In genomic region chr15:41778503-41778902, GRCh38 we compare ENCODE assay signal across 17 cellular contexts. TPM values are rescaled to one million over a fixed set of nuclear protein-coding genes. Genes with fewer than 3 reads are reported as not detected.
DNase-seq lines count a peak whose midpoint lies in the region; ATAC-seq and TF ChIP-seq lines count a peak whose summit lies in the region.
"Had no signal": no experiment of that assay in that cellular context is flagged by ENCODE, and none has a peak within 500 bp of the region (broad histone marks: within the 10 kb centered on the region; RNA-seq: fewer than 3 reads in every experiment).

No MANE protein-coding gene starts in this region.

- TF ChIP-seq CTCF in AG04450 (IDR thresholded peaks at IDR 0.05; ENCODE audit: low read depth, low read length) (no peak), mammary epithelial cell (conservative IDR thresholded peaks at IDR 0.05 in 1 of 2, IDR thresholded peaks at IDR 0.05 in 1 of 2; ENCODE audit: extremely low read depth in 1 of 2, insufficient read depth in 1 of 2, low read depth in 1 of 2, low read length in 2 of 2) (no peak), mesothelial cell of epicardium (IDR thresholded peaks at IDR 0.05; ENCODE audit: unreplicated experiment) (no peak), brain microvascular endothelial cell (IDR thresholded peaks at IDR 0.05; ENCODE audit: low read depth, low read length, missing control alignments) (no peak), heart left ventricle (IDR thresholded peaks at IDR 0.05) (no peak)

- H3K9me3 ChIP-seq in AG04450 (ENCODE audit: control insufficient read depth, insufficient read depth, low read length) (no peaks in the 10 kb centered on the region; the same call in 1 of the 2 replicates), HUES48 (ENCODE audit: control insufficient read depth, insufficient read depth, low read length) (no peaks in the 10 kb centered on the region), mammary epithelial cell (replicated peaks; ENCODE audit: insufficient read depth, low read length) (no peaks in the 10 kb centered on the region), heart left ventricle (no peaks in the 10 kb centered on the region)
- H3K9me3 ChIP-seq: lower lobe of right lung, upper lobe of left lung had no signal

- POLR2A ChIA-PET in AG04450 (lab: Yijun Ruan, JAX): no interaction called here

- DNase-seq in AG04450 (ENCODE audit: low read depth, low spot score) (no peak), mammary epithelial cell (no peak), mesothelial cell of epicardium (ENCODE audit: low spot score in 2 of 2, unreplicated experiment in 2 of 2) (no peak), NK-92 (lab: John Stamatoyannopoulos, UW; ENCODE audit: unreplicated experiment) (no peak), retina (no peak), brain microvascular endothelial cell (no peak), heart left ventricle (no peak)
- DNase-seq: activated CD4-positive, alpha-beta T cell treated with anti-CD3 and anti-CD28 coated beads for 4 hours; AML-193; lower lobe of right lung; NCI-H187; NCI-H510A; nucleus accumbens; upper lobe of left lung had no signal

- peak overlapping the region; percentile 43 for H3K27ac Mint-ChIP-seq in mesothelial cell of epicardium
- H3K27ac Mint-ChIP-seq: dendritic cell treated with granulocyte-macrophage colony-stimulating factor and Interleukin-4, amounts not matched to agents 40 ng/mL and 50 ng/mL, for 4 days; T-helper 1 cell treated with Interleukin-12 subunit alpha and Interleukin-12 subunit beta and Interleukin-4 antibody, amounts not matched to agents 30 μg/mL and 1 μg/mL, for 36 hours had no signal

- H3K4me3 ChIP-seq in AG04450 (ENCODE audit: low read depth, low read length) (peak overlapping the region; percentile 5; the same call in 1 of the 2 replicates), HUES48 (ENCODE audit: low read depth, low read length) (no peak overlapping the region), mammary epithelial cell (replicated peaks in 1 of 3; ENCODE audit: insufficient read depth in 1 of 3, low read depth in 2 of 3, low read length in 3 of 3) (peak overlapping the region in 2 of 3 experiments; percentile 16 to 69), brain microvascular endothelial cell (ENCODE audit: low read depth, low read length) (no peak overlapping the region), heart left ventricle (no peak overlapping the region)
- H3K4me3 ChIP-seq: lower lobe of right lung, upper lobe of left lung had no signal

- peaks cover 51% of the 10 kb centered on the region for H3K4me1 ChIP-seq in HUES48 (ENCODE audit: control insufficient read depth, insufficient read depth, low read length)
- H3K4me1 ChIP-seq in mammary epithelial cell (ENCODE audit: insufficient read depth, low read length): peaks cover 46% of the 10 kb centered on the region
- peaks cover 3 to 58% (median 37%) of the 10 kb centered on the region in 12 donors for H3K4me1 ChIP-seq in heart left ventricle

- in situ Hi-C loops in mammary epithelial cell (cut with MboI; ENCODE audit: low sequenced_read_pairs in 2 of 2) (loop anchor here in 1 of 2 donors (5.0 kb wide), 1 partner anchor 34 kb away; no protein-coding TSS in a partner anchor), brain microvascular endothelial cell (cut with HindIII; ENCODE audit: low pct_ligation_motif_present, low sequenced_read_pairs) (no loop called here)

- H3K9ac ChIP-seq in HUES48 (ENCODE audit: low read depth, low read length): no peak overlapping the region
- H3K9ac ChIP-seq in mammary epithelial cell (ENCODE audit: insufficient read depth, low read length): no peak overlapping the region

- peak overlapping the region; percentile 96 for H3K4me2 ChIP-seq in mammary epithelial cell (ENCODE audit: insufficient read depth, low read depth, low read length)

- H3K27ac ChIP-seq in AG04450 (ENCODE audit: low read depth, low read length): no peak overlapping the region
- H3K27ac ChIP-seq in HUES48 (ENCODE audit: low read depth, low read length): peak overlapping the region; percentile 1
- peak overlapping the region; percentile 89 for H3K27ac ChIP-seq in mammary epithelial cell (ENCODE audit: insufficient read depth, low read depth, low read length)
- H3K27ac ChIP-seq in brain microvascular endothelial cell: no peak overlapping the region
- peak overlapping the region in 1 of 12 donors; percentile 12 for H3K27ac ChIP-seq in heart left ventricle
- H3K27ac ChIP-seq: lower lobe of right lung, upper lobe of left lung had no signal

- H3K9me3 Mint-ChIP-seq in mesothelial cell of epicardium: no peaks in the 10 kb centered on the region
- H3K9me3 Mint-ChIP-seq: dendritic cell treated with granulocyte-macrophage colony-stimulating factor and Interleukin-4, amounts not matched to agents 40 ng/mL and 50 ng/mL, for 4 days; T-helper 1 cell treated with Interleukin-12 subunit alpha and Interleukin-12 subunit beta and Interleukin-4 antibody, amounts not matched to agents 30 μg/mL and 1 μg/mL, for 36 hours had no signal

- no peaks in the 10 kb centered on the region for H3K36me3 Mint-ChIP-seq in mesothelial cell of epicardium

- H3K36me3 ChIP-seq in HUES48 (ENCODE audit: control insufficient read depth, insufficient read depth, low read length) (no peaks in the 10 kb centered on the region), mammary epithelial cell (ENCODE audit: insufficient read depth, low read length) (no peaks in the 10 kb centered on the region), brain microvascular endothelial cell (replicated peaks) (no peaks in the 10 kb centered on the region), heart left ventricle (no peaks in the 10 kb centered on the region)
- H3K36me3 ChIP-seq: lower lobe of right lung, upper lobe of left lung had no signal

- intact Hi-C loops in mammary epithelial cell (cut with micrococcal nuclease) (loop anchor here (5.0 to 10.0 kb wide), 2 partner anchors 174 to 359 kb away; no protein-coding TSS in a partner anchor), heart left ventricle (cut with DNase I) (loop anchor here in 3 of 10 donors (10.0 kb wide), 3 partner anchors 116 to 276 kb away; partner anchors contain the start of gene SPTBN5 (in 1 of the 3))

- H3K27me3 ChIP-seq in AG04450 (ENCODE audit: control insufficient read depth, insufficient read depth, low read length) (no peaks in the 10 kb centered on the region), HUES48 (ENCODE audit: control insufficient read depth, insufficient read depth, low read length) (no peaks in the 10 kb centered on the region), mammary epithelial cell (ENCODE audit: insufficient read depth, low read length) (no peaks in the 10 kb centered on the region), brain microvascular endothelial cell (replicated peaks) (no peaks in the 10 kb centered on the region), heart left ventricle (no peaks in the 10 kb centered on the region)
- H3K27me3 ChIP-seq: upper lobe of left lung had no signal

- BruUV-seq in mammary epithelial cell (replicated peaks; lab: Mats Ljungman, UMichigan): no TSS peak

- H2AFZ ChIP-seq in mammary epithelial cell (ENCODE audit: low read depth, low read length): no peak overlapping the region

- peaks cover 89% of the 10 kb centered on the region for H3K79me2 ChIP-seq in mammary epithelial cell (ENCODE audit: insufficient read depth, low read length)

- no peak overlapping the region for H3K4me3 Mint-ChIP-seq in mesothelial cell of epicardium
- H3K4me3 Mint-ChIP-seq: dendritic cell treated with granulocyte-macrophage colony-stimulating factor and Interleukin-4, amounts not matched to agents 40 ng/mL and 50 ng/mL, for 4 days; T-helper 1 cell treated with Interleukin-12 subunit alpha and Interleukin-12 subunit beta and Interleukin-4 antibody, amounts not matched to agents 30 μg/mL and 1 μg/mL, for 36 hours had no signal

- no peak for ATAC-seq in heart left ventricle
- ATAC-seq: lower lobe of right lung had no signal

- no peaks in the 10 kb centered on the region for H3K27me3 Mint-ChIP-seq in mesothelial cell of epicardium (ENCODE audit: low read depth)
- H3K27me3 Mint-ChIP-seq: dendritic cell treated with granulocyte-macrophage colony-stimulating factor and Interleukin-4, amounts not matched to agents 40 ng/mL and 50 ng/mL, for 4 days had no signal

- CTCF ChIA-PET in AG04450 (lab: Charles Lee) (interaction anchor here (1.2 to 13.1 kb wide), 3 partner anchors 16 to 221 kb away, joined by 3 to 362 read pairs (median 3); no protein-coding TSS in a partner anchor), mammary epithelial cell (lab: Charles Lee; ENCODE audit: low non-redundant PET) (no interaction called here)

- peaks cover 58% of the 10 kb centered on the region for H3K4me1 Mint-ChIP-seq in mesothelial cell of epicardium

- TF ChIP-seq POLR2A in heart left ventricle (IDR thresholded peaks at IDR 0.05): no peak

- no peaks in the 10 kb centered on the region for H4K20me1 ChIP-seq in mammary epithelial cell (ENCODE audit: insufficient read depth, low read length)

- dilution Hi-C loops in mammary epithelial cell (cut with HindIII; ENCODE audit: low sequenced_read_pairs): loop anchor here (5.0 kb wide), 1 partner anchor 34 kb away; no protein-coding TSS in a partner anchor

RNA-seq across cellular contexts. Expression of gene MAPKBP1, which starts 4.2 kb away (rescaled TPM):
- 6.1 and 10.3 TPM in 2 replicates for polyA plus RNA-seq in AG04450 (2011; rRNA removed)
- 30.9 and 36.5 TPM in 2 replicates for polyA minus RNA-seq in AG04450 (2011; rRNA and poly(A)+ RNA removed)
- 100 to 1,000 TPM in 1 of 2 donors, 10 to 100 TPM in 1; 41.3 to 109 TPM for total RNA-seq in mammary epithelial cell
- polyA plus RNA-seq in mammary epithelial cell: 13.2 TPM
- polyA minus RNA-seq in mammary epithelial cell: 128 TPM
- total RNA-seq in mesothelial cell of epicardium: 38.9 to 42.6 TPM (median 40.8 TPM) in 3 replicates
- total RNA-seq in heart left ventricle: 10 to 100 TPM; 12.0 to 20.5 (median 14.8) TPM
- polyA plus RNA-seq in heart left ventricle: 10 to 100 TPM in 1 of 2 donors, 1 to 10 TPM in 1; 6.3 to 17.0 TPM

RNA-seq across cellular contexts. Expression of gene JMJD7, which starts 49.4 kb away (rescaled TPM):
- 5.1 and 6.9 TPM in 2 replicates for polyA plus RNA-seq in AG04450 (2011; rRNA removed)
- 4.1 and 6.0 TPM in 2 replicates for polyA minus RNA-seq in AG04450 (2011; rRNA and poly(A)+ RNA removed)
- 10 to 100 TPM in 1 of 2 donors, 1 to 10 TPM in 1; 5.8 to 22.3 TPM for total RNA-seq in mammary epithelial cell
- 21.5 TPM for polyA plus RNA-seq in mammary epithelial cell
- 6.9 TPM for polyA minus RNA-seq in mammary epithelial cell
- total RNA-seq in mesothelial cell of epicardium: 25.9 to 27.6 TPM (median 26.7 TPM) in 3 replicates
- total RNA-seq in heart left ventricle: 10 to 100 TPM in 6 of 9 donors, 1 to 10 TPM in 3; 5.4 to 17.9 (median 11.8) TPM
- 10 to 100 TPM in 1 of 2 donors, 1 to 10 TPM in 1; 7.3 to 20.6 TPM for polyA plus RNA-seq in heart left ventricle

Comparison
In these comparisons a context has a peak if more than half of its experiments do, and no peak if none do; other contexts are left out.
1. H3K27ac ChIP-seq: peak in HUES48 (single experiment) and mammary epithelial cell (single experiment); none in AG04450 (single experiment) and brain microvascular endothelial cell (single experiment).
2. H3K4me3 ChIP-seq: peak in AG04450 (single experiment) and mammary epithelial cell (2 of 3); none in HUES48 (single experiment), brain microvascular endothelial cell (single experiment) and heart left ventricle (0 of 12).